Comparison of ENCODE assay signal across 38 cellular contexts in the genomic region with DNA sequence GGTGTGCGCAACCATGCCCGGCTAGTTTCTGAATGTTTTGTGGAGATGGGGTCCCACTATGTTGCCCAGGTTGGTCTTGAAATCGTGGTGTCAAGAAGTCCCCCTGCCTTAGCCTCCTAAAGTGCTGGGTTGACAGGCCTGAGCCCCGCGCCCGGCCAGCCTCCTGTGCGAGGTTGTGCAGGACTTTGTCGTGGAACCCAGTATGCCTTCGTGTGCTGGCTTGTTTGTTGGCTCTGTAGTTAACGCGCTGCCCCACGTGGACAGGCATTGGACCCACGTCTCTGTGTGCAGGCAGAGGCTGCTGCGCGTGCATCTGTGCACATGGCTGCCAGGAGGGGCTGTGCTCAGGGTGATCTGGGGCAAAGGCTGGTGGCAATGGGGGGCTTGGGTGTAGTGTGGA.
"Had no signal": no experiment of that assay in that cellular context is flagged by ENCODE, and none has a peak within 500 bp of the region (broad histone marks: within the 10 kb centered on the region; RNA-seq: fewer than 3 reads in every experiment).

No MANE protein-coding gene starts in this region.

- ATAC-seq: activated CD4-positive, alpha-beta T cell treated with anti-CD3 and anti-CD28 coated beads for 36 hours; activated CD4-positive, CD25-positive, alpha-beta regulatory T cell treated with anti-CD3 and anti-CD28 coated beads, Interleukin-2, amount 50 U/mL, for 24 hours; activated CD8-positive, alpha-beta memory T cell treated with anti-CD3 and anti-CD28 coated beads, Interleukin-2, amount 10 ng/mL, durations not matched to agents 7 days and 5 days; activated CD8-positive, alpha-beta T cell treated with anti-CD3 and anti-CD28 coated beads, Interleukin-2, amount 10 ng/mL, durations not matched to agents 7 days and 5 days; activated naive CD8-positive, alpha-beta T cell treated with anti-CD3 and anti-CD28 coated beads, Interleukin-2, amount 50 U/mL, for 24 hours had no signal

- H3K4me3 Mint-ChIP-seq: activated CD4-positive, alpha-beta memory T cell treated with anti-CD3 and anti-CD28 coated beads, Interleukin-2, amount 10 ng/mL, durations not matched to agents 7 days and 5 days; activated CD4-positive, alpha-beta T cell treated with anti-CD3 and anti-CD28 coated beads for 36 hours; activated CD4-positive, alpha-beta T cell treated with anti-CD3 and anti-CD28 coated beads, Interleukin-2, amount 10 ng/mL, durations not matched to agents 7 days and 5 days; activated CD8-positive, alpha-beta memory T cell treated with anti-CD3 and anti-CD28 coated beads, Interleukin-2, amount 10 ng/mL, durations not matched to agents 7 days and 5 days; activated CD8-positive, alpha-beta T cell treated with anti-CD3 and anti-CD28 coated beads, Interleukin-2, amount 10 ng/mL, durations not matched to agents 7 days and 5 days; activated naive CD4-positive, alpha-beta T cell treated with anti-CD3 and anti-CD28 coated beads, Interleukin-2, amount 10 ng/mL, durations not matched to agents 7 days and 5 days; activated naive CD4-positive, alpha-beta T cell treated with anti-CD3 and anti-CD28 coated beads, Interleukin-2, amount 50 U/mL, for 24 hours; activated naive CD8-positive, alpha-beta T cell; activated naive CD8-positive, alpha-beta T cell treated with anti-CD3 and anti-CD28 coated beads, Interleukin-2, amount 10 ng/mL, durations not matched to agents 7 days and 5 days; activated naive CD8-positive, alpha-beta T cell treated with anti-CD3 and anti-CD28 coated beads, Interleukin-2, amount 50 U/mL, for 24 hours; activated T-cell treated with anti-CD3 and anti-CD28 coated beads, Interleukin-2, amount 50 U/mL, for 24 hours; central memory CD8-positive, alpha-beta T cell; T-helper 1 cell treated with Interleukin-12 subunit alpha and Interleukin-12 subunit beta and Interleukin-4 antibody, amounts not matched to agents 30 μg/mL and 1 μg/mL, for 36 hours; T-helper 2 cell treated with Interferon-gamma antibody and Interleukin-4, amounts not matched to agents 5 μg/mL and 100 μg/mL, for 36 hours had no signal

- H3K4me3 ChIP-seq: ascending aorta, breast epithelium had no signal

- H3K9me3 Mint-ChIP-seq: activated CD4-positive, alpha-beta memory T cell treated with anti-CD3 and anti-CD28 coated beads, Interleukin-2, amount 10 ng/mL, durations not matched to agents 7 days and 5 days; activated CD4-positive, alpha-beta T cell treated with anti-CD3 and anti-CD28 coated beads, Interleukin-2, amount 10 ng/mL, durations not matched to agents 7 days and 5 days; activated naive CD4-positive, alpha-beta T cell treated with anti-CD3 and anti-CD28 coated beads, Interleukin-2, amount 10 ng/mL, durations not matched to agents 7 days and 5 days; activated naive CD4-positive, alpha-beta T cell treated with anti-CD3 and anti-CD28 coated beads, Interleukin-2, amount 50 U/mL, for 24 hours; activated naive CD8-positive, alpha-beta T cell treated with anti-CD3 and anti-CD28 coated beads, Interleukin-2, amount 10 ng/mL, durations not matched to agents 7 days and 5 days; activated naive CD8-positive, alpha-beta T cell treated with anti-CD3 and anti-CD28 coated beads, Interleukin-2, amount 50 U/mL, for 24 hours; activated T-cell treated with anti-CD3 and anti-CD28 coated beads, Interleukin-2, amount 50 U/mL, for 24 hours; activated T-helper 2 cell treated with anti-CD3 and anti-CD28 coated beads, Interferon-gamma antibody, Interleukin-2, Interleukin-4, amounts not matched to agents 10 μg/mL and 5 μg/mL and 100 μg/mL, durations not matched to agents 14 hours and 24 hours and 36 hours; central memory CD8-positive, alpha-beta T cell; T-helper 1 cell treated with Interleukin-12 subunit alpha and Interleukin-12 subunit beta and Interleukin-4 antibody, amounts not matched to agents 30 μg/mL and 1 μg/mL, for 36 hours; T-helper 2 cell treated with Interferon-gamma antibody and Interleukin-4, amounts not matched to agents 5 μg/mL and 100 μg/mL, for 36 hours had no signal

- H3K27ac Mint-ChIP-seq: activated CD4-positive, alpha-beta memory T cell treated with anti-CD3 and anti-CD28 coated beads, Interleukin-2, amount 10 ng/mL, durations not matched to agents 7 days and 5 days; activated CD4-positive, alpha-beta T cell treated with anti-CD3 and anti-CD28 coated beads for 36 hours; activated CD4-positive, alpha-beta T cell treated with anti-CD3 and anti-CD28 coated beads, Interleukin-2, amount 10 ng/mL, durations not matched to agents 7 days and 5 days; activated CD8-positive, alpha-beta memory T cell treated with anti-CD3 and anti-CD28 coated beads, Interleukin-2, amount 10 ng/mL, durations not matched to agents 7 days and 5 days; activated CD8-positive, alpha-beta T cell treated with anti-CD3 and anti-CD28 coated beads, Interleukin-2, amount 10 ng/mL, durations not matched to agents 7 days and 5 days; activated naive CD4-positive, alpha-beta T cell treated with anti-CD3 and anti-CD28 coated beads, Interleukin-2, amount 10 ng/mL, durations not matched to agents 7 days and 5 days; activated naive CD4-positive, alpha-beta T cell treated with anti-CD3 and anti-CD28 coated beads, Interleukin-2, amount 50 U/mL, for 24 hours; activated naive CD8-positive, alpha-beta T cell; activated naive CD8-positive, alpha-beta T cell treated with anti-CD3 and anti-CD28 coated beads, Interleukin-2, amount 10 ng/mL, durations not matched to agents 7 days and 5 days; activated naive CD8-positive, alpha-beta T cell treated with anti-CD3 and anti-CD28 coated beads, Interleukin-2, amount 50 U/mL, for 24 hours; activated T-cell treated with anti-CD3 and anti-CD28 coated beads, Interleukin-2, amount 50 U/mL, for 24 hours; activated T-helper 2 cell treated with anti-CD3 and anti-CD28 coated beads, Interferon-gamma antibody, Interleukin-2, Interleukin-4, amounts not matched to agents 10 μg/mL and 5 μg/mL and 100 μg/mL, durations not matched to agents 14 hours and 24 hours and 36 hours; T-helper 1 cell treated with Interleukin-12 subunit alpha and Interleukin-12 subunit beta and Interleukin-4 antibody, amounts not matched to agents 30 μg/mL and 1 μg/mL, for 36 hours; T-helper 2 cell treated with Interferon-gamma antibody and Interleukin-4, amounts not matched to agents 5 μg/mL and 100 μg/mL, for 36 hours had no signal

- H3K4me1 Mint-ChIP-seq: activated naive CD4-positive, alpha-beta T cell treated with anti-CD3 and anti-CD28 coated beads, Interleukin-2, amount 10 ng/mL, durations not matched to agents 7 days and 5 days; activated naive CD8-positive, alpha-beta T cell treated with anti-CD3 and anti-CD28 coated beads, Interleukin-2, amount 10 ng/mL, durations not matched to agents 7 days and 5 days had no signal

- H3K36me3 Mint-ChIP-seq: activated CD8-positive, alpha-beta memory T cell treated with anti-CD3 and anti-CD28 coated beads, Interleukin-2, amount 10 ng/mL, durations not matched to agents 7 days and 5 days; activated naive CD4-positive, alpha-beta T cell treated with anti-CD3 and anti-CD28 coated beads, Interleukin-2, amount 10 ng/mL, durations not matched to agents 7 days and 5 days; activated naive CD4-positive, alpha-beta T cell treated with anti-CD3 and anti-CD28 coated beads, Interleukin-2, amount 50 U/mL, for 24 hours; activated naive CD8-positive, alpha-beta T cell; activated naive CD8-positive, alpha-beta T cell treated with anti-CD3 and anti-CD28 coated beads, Interleukin-2, amount 10 ng/mL, durations not matched to agents 7 days and 5 days had no signal

- FAIRE-seq: TTC549 had no signal

- H3K27ac ChIP-seq: ascending aorta, brain microvascular endothelial cell, breast epithelium, VCaP had no signal

- DNase-seq: activated CD4-positive, alpha-beta memory T cell treated with anti-CD3 and anti-CD28 coated beads, Interleukin-2, amount 10 ng/mL, durations not matched to agents 7 days and 5 days; activated CD4-positive, alpha-beta T cell treated with anti-CD3 and anti-CD28 coated beads for 1 hour; activated CD4-positive, alpha-beta T cell treated with anti-CD3 and anti-CD28 coated beads for 36 hours; activated CD4-positive, alpha-beta T cell treated with anti-CD3 and anti-CD28 coated beads for 48 hours; activated CD4-positive, alpha-beta T cell treated with anti-CD3 and anti-CD28 coated beads, Interleukin-2, amount 10 ng/mL, durations not matched to agents 7 days and 5 days; activated CD4-positive, alpha-beta T cell treated with anti-CD3 and anti-CD28 coated beads, Interleukin-2, amount 50 U/mL, for 48 hours; activated CD4-positive, CD25-positive, alpha-beta regulatory T cell; activated CD8-positive, alpha-beta memory T cell treated with anti-CD3 and anti-CD28 coated beads for 24 hours; activated CD8-positive, alpha-beta memory T cell treated with anti-CD3 and anti-CD28 coated beads, Interleukin-2, amount 10 ng/mL, durations not matched to agents 7 days and 5 days; activated CD8-positive, alpha-beta memory T cell treated with anti-CD3 and anti-CD28 coated beads, Interleukin-2, amount 50 U/mL, for 48 hours; activated CD8-positive, alpha-beta T cell treated with anti-CD3 and anti-CD28 coated beads, Interleukin-2, amount 10 ng/mL, durations not matched to agents 7 days and 5 days; activated effector memory CD4-positive, alpha-beta T cell treated with Interleukin-2 at 50 U/mL for 16 hours; activated gamma-delta T cell; activated naive CD4-positive, alpha-beta T cell treated with anti-CD3 and anti-CD28 coated beads, Interleukin-2, amount 10 ng/mL, durations not matched to agents 7 days and 5 days; activated naive CD4-positive, alpha-beta T cell treated with Interleukin-2 at 50 U/mL for 16 hours; activated naive CD8-positive, alpha-beta T cell treated with anti-CD3 and anti-CD28 coated beads, Interleukin-2, amount 10 ng/mL, durations not matched to agents 7 days and 5 days; activated naive CD8-positive, alpha-beta T cell treated with anti-CD3 and anti-CD28 coated beads, Interleukin-2, amount 50 U/mL, for 24 hours; activated T-cell treated with anti-CD3 and anti-CD28 coated beads, Interleukin-2, amount 50 U/mL, for 24 hours; activated T-cell treated with anti-CD3 and anti-CD28 coated beads, Interleukin-2, amount 50 U/mL, for 48 hours; amygdala; anterior cingulate cortex; brain microvascular endothelial cell; caudate nucleus; cerebellar nuclear complex; T-helper 1 cell; T-helper 2 cell; T-helper 9 cell had no signal

- H3K27me3 ChIP-seq: ascending aorta, brain microvascular endothelial cell, breast epithelium had no signal

- H3K9me3 ChIP-seq: ascending aorta, breast epithelium had no signal

- H3K36me3 ChIP-seq: ascending aorta, brain microvascular endothelial cell, breast epithelium had no signal

- H3K4me1 ChIP-seq: ascending aorta, breast epithelium had no signal

- H3K27me3 Mint-ChIP-seq: activated CD4-positive, alpha-beta T cell treated with anti-CD3 and anti-CD28 coated beads for 36 hours; activated CD4-positive, alpha-beta T cell treated with anti-CD3 and anti-CD28 coated beads, Interleukin-2, amount 10 ng/mL, durations not matched to agents 7 days and 5 days; activated CD8-positive, alpha-beta memory T cell treated with anti-CD3 and anti-CD28 coated beads, Interleukin-2, amount 10 ng/mL, durations not matched to agents 7 days and 5 days; activated naive CD4-positive, alpha-beta T cell treated with anti-CD3 and anti-CD28 coated beads, Interleukin-2, amount 50 U/mL, for 24 hours; activated naive CD8-positive, alpha-beta T cell; activated naive CD8-positive, alpha-beta T cell treated with anti-CD3 and anti-CD28 coated beads, Interleukin-2, amount 10 ng/mL, durations not matched to agents 7 days and 5 days; activated T-cell treated with anti-CD3 and anti-CD28 coated beads, Interleukin-2, amount 50 U/mL, for 24 hours; central memory CD8-positive, alpha-beta T cell had no signal
